2 cellular contexts compared by ENCODE assay signal in the genomic region with DNA sequence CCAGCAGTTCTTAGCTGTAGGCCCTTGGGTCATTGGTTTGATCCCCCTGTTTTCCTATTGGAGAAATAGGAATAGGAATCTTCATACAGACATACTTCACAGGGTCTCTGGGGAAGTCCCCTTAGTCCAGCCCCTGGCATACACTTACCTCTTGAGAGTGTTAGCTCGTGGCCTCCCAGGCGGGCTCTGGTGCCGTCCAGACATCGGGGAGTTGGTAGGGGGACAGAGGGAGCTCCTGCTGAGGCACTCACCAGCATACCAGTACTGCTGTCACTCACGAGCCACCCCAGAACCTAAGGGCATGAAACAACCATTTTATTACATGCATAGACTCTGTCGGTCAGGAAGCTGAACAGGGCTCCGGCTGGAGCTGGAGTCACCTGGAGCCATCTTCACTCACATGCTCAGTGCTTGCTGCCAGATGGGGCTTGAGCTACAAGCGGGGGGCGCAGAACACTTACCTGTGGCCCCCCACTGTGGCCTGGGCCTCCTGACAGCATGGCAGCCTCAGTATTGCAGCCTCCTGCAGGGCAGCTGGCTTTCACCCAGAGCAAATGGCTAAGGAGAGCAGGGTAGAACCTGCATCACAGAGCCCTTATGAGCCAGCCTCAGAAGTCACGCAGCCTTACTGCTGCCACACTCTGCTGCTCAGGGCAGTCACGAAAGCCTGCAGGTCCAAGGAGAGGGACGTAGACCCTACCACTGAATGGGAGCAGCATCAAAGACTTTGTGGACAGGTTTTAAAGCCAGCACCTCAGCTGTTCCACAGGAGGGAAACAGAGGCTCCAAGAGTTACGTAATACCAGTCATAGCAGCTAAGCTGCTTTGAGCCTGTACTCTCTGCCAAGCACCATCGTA.
TF ChIP-seq lines count a peak whose summit lies in the region.

No MANE protein-coding gene starts in this region.

TF ChIP-seq in GM12878, 131 proteins besides CTCF, POLR2A, EP300 and RAD21:
- TF ChIP-seq PAX8 (IDR thresholded peaks at IDR 0.05), result no peak
- no peak for TF ChIP-seq IRF4 (IDR thresholded peaks at IDR 0.05; ENCODE audit: low read depth, low read length)
- no peak for TF ChIP-seq MYC (IDR thresholded peaks at IDR 0.05; ENCODE audit: insufficient read depth, insufficient read length, insufficient replicate concordance, low read length, severe bottlenecking)
- TF ChIP-seq, protein P1, sequence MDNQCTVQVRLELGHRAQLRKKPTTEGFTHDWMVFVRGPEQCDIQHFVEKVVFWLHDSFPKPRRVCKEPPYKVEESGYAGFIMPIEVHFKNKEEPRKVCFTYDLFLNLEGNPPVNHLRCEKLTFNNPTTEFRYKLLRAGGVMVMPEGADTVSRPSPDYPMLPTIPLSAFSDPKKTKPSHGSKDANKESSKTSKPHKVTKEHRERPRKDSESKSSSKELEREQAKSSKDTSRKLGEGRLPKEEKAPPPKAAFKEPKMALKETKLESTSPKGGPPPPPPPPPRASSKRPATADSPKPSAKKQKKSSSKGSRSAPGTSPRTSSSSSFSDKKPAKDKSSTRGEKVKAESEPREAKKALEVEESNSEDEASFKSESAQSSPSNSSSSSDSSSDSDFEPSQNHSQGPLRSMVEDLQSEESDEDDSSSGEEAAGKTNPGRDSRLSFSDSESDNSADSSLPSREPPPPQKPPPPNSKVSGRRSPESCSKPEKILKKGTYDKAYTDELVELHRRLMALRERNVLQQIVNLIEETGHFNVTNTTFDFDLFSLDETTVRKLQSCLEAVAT (IDR thresholded peaks at IDR 0.05), result peak; percentile 76
- TF ChIP-seq, protein P2, sequence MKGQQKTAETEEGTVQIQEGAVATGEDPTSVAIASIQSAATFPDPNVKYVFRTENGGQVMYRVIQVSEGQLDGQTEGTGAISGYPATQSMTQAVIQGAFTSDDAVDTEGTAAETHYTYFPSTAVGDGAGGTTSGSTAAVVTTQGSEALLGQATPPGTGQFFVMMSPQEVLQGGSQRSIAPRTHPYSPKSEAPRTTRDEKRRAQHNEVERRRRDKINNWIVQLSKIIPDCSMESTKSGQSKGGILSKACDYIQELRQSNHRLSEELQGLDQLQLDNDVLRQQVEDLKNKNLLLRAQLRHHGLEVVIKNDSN (IDR thresholded peaks at IDR 0.05; ENCODE audit: borderline replicate concordance, extremely low read length, insufficient read depth, low read depth, low read length), result no peak

TF ChIP-seq in HepG2, 621 proteins besides CTCF, POLR2A, EP300 and RAD21:
- TF ChIP-seq TBP (CRISPR knock-in tag; IDR thresholded peaks at IDR 0.05) (no peak), CEBPB (IDR thresholded peaks at IDR 0.05; ENCODE audit: borderline replicate concordance, low read depth, low read length) (peak; percentile 79)
